In genomic region chr17:68676856-68677255, GRCh38 we compare ENCODE assay signal across 25 cellular contexts.
"Had no signal": no experiment of that assay in that cellular context is flagged by ENCODE, and none has a peak within 500 bp of the region (broad histone marks: within the 10 kb centered on the region; RNA-seq: fewer than 3 reads in every experiment).

No MANE protein-coding gene starts in this region.

- DNase-seq: kidney; left colon; left ventricle myocardium inferior; midbrain; mucosa of descending colon; naive thymus-derived CD4-positive, alpha-beta T cell; ovary; stimulated activated CD4-positive, alpha-beta T cell treated with anti-CD3 and anti-CD28 coated beads, Interleukin-12 subunit alpha, Interleukin-12 subunit beta, amount 100 ng/mL, for 4 hours; stimulated activated CD4-positive, alpha-beta T cell treated with anti-CD3 and anti-CD28 coated beads, Interleukin-15, amount 100 ng/mL, for 24 hours; stimulated activated CD4-positive, alpha-beta T cell treated with anti-CD3 and anti-CD28 coated beads, Interleukin-2, amount 100 ng/mL, for 24 hours; stimulated activated CD4-positive, alpha-beta T cell treated with anti-CD3 and anti-CD28 coated beads, Interleukin-4, amount 100 ng/mL, for 1 hour; stimulated activated naive B cell treated with anti-CD40 and anti-IgM and Interleukin-4, amounts not matched to agents 10 μg/mL and 1 μg/mL and 100 μg/mL, for 72 hours; stimulated activated naive CD8-positive, alpha-beta T cell treated with anti-CD3 and anti-CD28 coated beads, Interleukin-15, Interleukin-2, amounts not matched to agents 100 U/mL and 50 U/mL, for 24 hours; stomach; testis; thyroid gland; transverse colon; upper lobe of right lung had no signal

- H3K4me1 Mint-ChIP-seq: naive thymus-derived CD4-positive, alpha-beta T cell; stimulated activated naive B cell treated with anti-CD40 and anti-IgM and Interleukin-4, amounts not matched to agents 10 μg/mL and 1 μg/mL and 100 μg/mL, for 72 hours had no signal

- H3K27me3 ChIP-seq: hepatocyte, ovary, right atrium auricular region, stomach, testis, thyroid gland, transverse colon, upper lobe of right lung had no signal

- H3K9me3 Mint-ChIP-seq: natural killer cell treated with Interleukin-12 subunit alpha and Interleukin-12 subunit beta and Interleukin-15 and Interleukin-18, amount 100 ng/mL, for 72 hours; stimulated activated naive B cell treated with anti-CD40 and anti-IgM and Interleukin-4, amounts not matched to agents 10 μg/mL and 1 μg/mL and 100 μg/mL, for 72 hours had no signal

- H3K27ac Mint-ChIP-seq: naive thymus-derived CD4-positive, alpha-beta T cell; natural killer cell treated with Interleukin-12 subunit alpha and Interleukin-12 subunit beta and Interleukin-15 and Interleukin-18, amount 100 ng/mL, for 72 hours; progenitor cell of endocrine pancreas; stimulated activated naive B cell treated with anti-CD40 and anti-IgM and Interleukin-4, amounts not matched to agents 10 μg/mL and 1 μg/mL and 100 μg/mL, for 72 hours had no signal

- H2AFZ ChIP-seq: hepatocyte had no signal

- H3K4me3 Mint-ChIP-seq: naive thymus-derived CD4-positive, alpha-beta T cell; natural killer cell treated with Interleukin-12 subunit alpha and Interleukin-12 subunit beta and Interleukin-15 and Interleukin-18, amount 100 ng/mL, for 72 hours; stimulated activated naive B cell treated with anti-CD40 and anti-IgM and Interleukin-4, amounts not matched to agents 10 μg/mL and 1 μg/mL and 100 μg/mL, for 72 hours had no signal

- FAIRE-seq: kidney, urothelium cell line had no signal

- H3K9me3 ChIP-seq: left ventricle myocardium inferior, mucosa of descending colon, ovary, right atrium auricular region, stomach, testis, thyroid gland, transverse colon, upper lobe of right lung had no signal

- H3K4me1 ChIP-seq: left ventricle myocardium inferior, right atrium auricular region, stomach, transverse colon, upper lobe of right lung had no signal

- ATAC-seq: left colon; mucosa of descending colon; naive thymus-derived CD4-positive, alpha-beta T cell; natural killer cell treated with Interleukin-12 subunit alpha and Interleukin-12 subunit beta and Interleukin-15 and Interleukin-18, amount 100 ng/mL, for 72 hours; stimulated activated naive B cell treated with anti-CD40 and anti-IgM and Interleukin-4, amounts not matched to agents 10 μg/mL and 1 μg/mL and 100 μg/mL, for 72 hours; stimulated activated naive CD8-positive, alpha-beta T cell treated with anti-CD3 and anti-CD28 coated beads, Interleukin-15, Interleukin-2, amounts not matched to agents 100 U/mL and 50 U/mL, for 24 hours; upper lobe of right lung had no signal

- H3K4me2 ChIP-seq: hepatocyte had no signal

- H3K36me3 ChIP-seq: left ventricle myocardium inferior, ovary, right atrium auricular region, stomach, thyroid gland, transverse colon, upper lobe of right lung had no signal

- H3K4me3 ChIP-seq: hepatocyte, left ventricle myocardium inferior, lung, mucosa of descending colon, ovary, right atrium auricular region, skin epidermis, stomach, testis, thyroid gland, transverse colon, upper lobe of right lung had no signal

- H3K36me3 Mint-ChIP-seq: naive thymus-derived CD4-positive, alpha-beta T cell; natural killer cell treated with Interleukin-12 subunit alpha and Interleukin-12 subunit beta and Interleukin-15 and Interleukin-18, amount 100 ng/mL, for 72 hours; stimulated activated naive B cell treated with anti-CD40 and anti-IgM and Interleukin-4, amounts not matched to agents 10 μg/mL and 1 μg/mL and 100 μg/mL, for 72 hours had no signal

- H3K27ac ChIP-seq: hepatocyte, left ventricle myocardium inferior, ovary, right atrium auricular region, stomach, testis, thyroid gland, transverse colon, upper lobe of right lung had no signal

- H3K79me2 ChIP-seq: hepatocyte had no signal
